In the genomic region with DNA sequence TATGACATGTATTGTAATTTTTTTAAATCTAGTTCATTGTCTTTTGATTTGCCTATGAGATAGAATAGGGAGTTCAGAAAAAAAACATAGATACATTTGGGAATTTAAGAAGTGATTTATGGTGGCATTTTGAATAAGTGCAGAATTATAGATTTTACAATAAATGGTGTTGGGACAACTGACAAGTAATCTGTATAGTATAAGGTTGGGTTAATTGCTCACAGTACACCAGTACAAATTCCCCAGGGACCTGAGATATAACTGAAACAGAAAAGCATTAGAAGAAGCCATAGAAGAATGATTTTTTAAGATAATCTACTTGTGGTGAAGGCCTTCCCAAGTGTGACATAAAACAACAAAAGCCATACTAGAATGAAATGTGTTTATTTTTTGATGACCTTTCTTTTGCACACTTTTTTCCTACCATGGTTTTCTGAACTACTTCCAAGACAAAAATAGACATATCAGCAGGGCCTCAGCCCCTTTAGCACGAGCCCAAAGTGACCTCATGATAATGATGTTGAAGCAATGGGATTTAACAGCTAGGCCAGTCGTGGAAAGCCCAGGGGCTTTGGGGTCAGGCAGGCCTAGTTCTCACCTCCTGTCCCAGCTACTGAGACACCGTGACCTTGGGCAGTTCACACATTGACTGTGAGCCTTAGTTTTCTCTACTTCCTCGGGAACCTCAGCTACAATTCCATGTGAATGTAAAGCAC, we compare ENCODE assay signal across 1 cellular context.
TF ChIP-seq lines count a peak whose summit lies in the region.

No MANE protein-coding gene starts in this region.

TF ChIP-seq in HEK293, 187 proteins besides CTCF, POLR2A, EP300 and RAD21 (continued from another document):
- 0 out of 2 replicates have a peak, but pooled peaks have one; percentile 36 for TF ChIP-seq ZNF549 (tag by site-specific recombination; IDR thresholded peaks at IDR 0.05)
- TF ChIP-seq, protein P1, sequence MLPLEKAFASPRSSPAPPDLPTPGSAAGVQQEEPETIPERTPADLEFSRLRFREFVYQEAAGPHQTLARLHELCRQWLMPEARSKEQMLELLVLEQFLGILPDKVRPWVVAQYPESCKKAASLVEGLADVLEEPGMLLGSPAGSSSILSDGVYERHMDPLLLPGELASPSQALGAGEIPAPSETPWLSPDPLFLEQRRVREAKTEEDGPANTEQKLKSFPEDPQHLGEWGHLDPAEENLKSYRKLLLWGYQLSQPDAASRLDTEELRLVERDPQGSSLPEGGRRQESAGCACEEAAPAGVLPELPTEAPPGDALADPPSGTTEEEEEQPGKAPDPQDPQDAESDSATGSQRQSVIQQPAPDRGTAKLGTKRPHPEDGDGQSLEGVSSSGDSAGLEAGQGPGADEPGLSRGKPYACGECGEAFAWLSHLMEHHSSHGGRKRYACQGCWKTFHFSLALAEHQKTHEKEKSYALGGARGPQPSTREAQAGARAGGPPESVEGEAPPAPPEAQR (tag by site-specific recombination; IDR thresholded peaks at IDR 0.05) = no peak
